Comparison of ENCODE assay signal across 6 cellular contexts in genomic region chr20:63941282-63942060, GRCh38. TPM values are rescaled to one million over a fixed set of nuclear protein-coding genes. Genes with fewer than 3 reads are reported as not detected.
A peak's percentile ranks its signal among the peaks of the same experiment; 100 is the strongest.
DNase-seq lines count a peak whose midpoint lies in the region; ATAC-seq and TF ChIP-seq lines count a peak whose summit lies in the region.

No MANE protein-coding gene starts in this region.

- no peak overlapping the region for H3K27ac Mint-ChIP-seq in T-helper 17 cell
- H3K27ac Mint-ChIP-seq in endothelial cell (ENCODE audit: unreplicated experiment) = no peak overlapping the region

- H3K27me3 Mint-ChIP-seq in T-helper 17 cell = no peaks in the 10 kb centered on the region
- H3K27me3 Mint-ChIP-seq in endothelial cell (ENCODE audit: unreplicated experiment) = peaks cover 9% of the 10 kb centered on the region

- H3K4me3 Mint-ChIP-seq in T-helper 17 cell (peak overlapping the region; percentile 41), endothelial cell (ENCODE audit: unreplicated experiment) (no peak overlapping the region)

- ATAC-seq in T-helper 17 cell = peak; percentile 90
- ATAC-seq in GM18907 (IDR thresholded peaks at IDR 0.05; ENCODE audit: unreplicated experiment) = no peak

- no peaks in the 10 kb centered on the region for H3K9me3 Mint-ChIP-seq in endothelial cell (ENCODE audit: unreplicated experiment)

- H3K36me3 Mint-ChIP-seq in T-helper 17 cell (ENCODE audit: low read depth) (peaks cover 2% of the 10 kb centered on the region), endothelial cell (ENCODE audit: low read depth, unreplicated experiment) (peaks cover 10% of the 10 kb centered on the region)

- no peak for TF ChIP-seq CTCF in endothelial cell (IDR thresholded peaks at IDR 0.05; ENCODE audit: unreplicated experiment)

- H3K4me1 Mint-ChIP-seq in T-helper 17 cell (peaks cover 7% of the 10 kb centered on the region), endothelial cell (ENCODE audit: unreplicated experiment) (peaks cover 6% of the 10 kb centered on the region)

- DNase-seq in COLO829 (ENCODE audit: low spot score) = peak; percentile 98
- DNase-seq in T-helper 17 cell = peak; percentile 56 to 72 (median 64)
- peak; percentile 60 for DNase-seq in endothelial cell (ENCODE audit: low spot score)
- DNase-seq in stimulated activated CD8-positive, alpha-beta memory T cell treated with anti-CD3 and anti-CD28 coated beads, Interleukin-2, amount 100 ng/mL, for 48 hours (ENCODE audit: low read depth in 2 of 2) = peak; percentile 48 to 76
- no peak for DNase-seq in GOT3 (lab: John Stamatoyannopoulos, UW)

- no peaks in the 10 kb centered on the region for H3K9me3 ChIP-seq in T-helper 17 cell (ENCODE audit: control insufficient read depth, low read length, poor library complexity, severe bottlenecking)

RNA-seq across cellular contexts. Expression of gene UCKL1, which starts 14.7 kb away (rescaled TPM):
- total RNA-seq in T-helper 17 cell (10 to 100 TPM; 41.6 to 42.5 TPM), endothelial cell (ENCODE audit: unreplicated experiment) (40.1 TPM)

RNA-seq across cellular contexts. Expression of gene ZNF512B, which starts 28.3 kb away (rescaled TPM):
- total RNA-seq in T-helper 17 cell = 10 to 100 TPM; 17.9 to 18.8 TPM
- 40.8 TPM for total RNA-seq in endothelial cell (ENCODE audit: unreplicated experiment)

RNA-seq across cellular contexts. Expression of gene SAMD10, which starts 38.0 kb away (rescaled TPM):
- total RNA-seq in T-helper 17 cell (10 to 100 TPM; 17.2 to 20.2 TPM), endothelial cell (ENCODE audit: unreplicated experiment) (5.0 TPM)

RNA-seq across cellular contexts. Expression of gene PRPF6, which starts 39.5 kb away (rescaled TPM):
- 10 to 100 TPM; 63.8 to 64.9 TPM for total RNA-seq in T-helper 17 cell
- 73.4 TPM for total RNA-seq in endothelial cell (ENCODE audit: unreplicated experiment)

RNA-seq across cellular contexts. Expression of gene DNAJC5, which starts 46.5 kb away (rescaled TPM):
- total RNA-seq in T-helper 17 cell (10 to 100 TPM; 35.7 to 39.0 TPM), endothelial cell (ENCODE audit: unreplicated experiment) (54.4 TPM)
